8 cellular contexts compared by ENCODE assay signal in the genomic region with DNA sequence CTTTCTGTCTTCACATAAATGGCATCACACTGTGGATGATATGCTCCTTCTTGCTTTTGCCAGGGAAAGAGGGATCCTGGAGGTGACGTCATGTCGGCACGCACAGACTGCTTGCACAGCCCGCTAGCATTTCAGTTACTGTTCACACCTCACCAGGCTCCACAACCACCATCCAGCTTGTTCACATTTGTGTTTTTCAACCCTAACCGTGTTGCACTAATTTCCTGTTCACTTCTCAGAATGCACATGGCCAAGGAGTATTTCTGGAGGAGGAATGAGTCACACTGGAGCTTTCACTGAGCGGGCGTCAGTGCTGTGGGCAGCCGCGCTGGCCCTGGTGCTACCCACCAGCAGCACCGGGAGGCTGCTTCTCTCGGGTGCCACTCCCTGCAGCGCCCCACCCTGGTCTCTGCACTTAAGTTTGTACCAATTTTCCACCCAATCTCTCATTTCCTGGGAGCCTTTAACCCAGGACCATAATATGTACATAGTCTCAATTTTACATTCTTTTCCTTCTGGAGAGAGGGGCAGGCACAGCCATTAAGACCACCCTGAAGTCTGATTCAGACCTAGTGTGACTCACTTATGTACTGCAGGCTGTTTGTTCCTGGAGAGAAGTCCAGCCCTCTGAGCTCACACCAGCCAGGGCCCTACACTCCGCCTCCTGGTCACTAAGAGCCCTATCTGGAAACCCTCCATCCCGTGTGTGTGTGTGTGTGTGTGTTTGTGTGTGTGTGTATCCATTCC.
DNase-seq lines count a peak whose midpoint lies in the region; ATAC-seq, FAIRE-seq and TF ChIP-seq lines count a peak whose summit lies in the region.

No MANE protein-coding gene starts in this region.

- peak; percentile 76 for DNase-seq in GM06990 (ENCODE audit: extremely low read depth, insufficient read length)
- peak; percentile 75 for DNase-seq in activated naive CD8-positive, alpha-beta T cell treated with anti-CD3 and anti-CD28 coated beads, Interleukin-2, amount 50 U/mL, for 24 hours
- no peak for DNase-seq in keratinocyte (ENCODE audit: low read depth, low spot score)
- DNase-seq in stimulated activated CD4-positive, alpha-beta T cell treated with anti-CD3 and anti-CD28 coated beads, Interleukin-1b, Interleukin-23, amount 100 ng/mL, for 48 hours: peak; percentile 77
- DNase-seq in NCI-H446 (lab: John Stamatoyannopoulos, UW): no peak
- no peak for DNase-seq in NCI-H526 (lab: John Stamatoyannopoulos, UW)

- H3K9me2 ChIP-seq in SU-DHL-6 (replicated peaks; ENCODE audit: insufficient read depth, low read length): no peaks in the 10 kb centered on the region

- no peaks in the 10 kb centered on the region for H4K20me1 ChIP-seq in SU-DHL-6 (ENCODE audit: low read depth, low read length)
- H4K20me1 ChIP-seq in keratinocyte (ENCODE audit: control insufficient read depth, extremely low read depth, insufficient read depth, low read length): no peaks in the 10 kb centered on the region

- H3K9me3 ChIP-seq in SU-DHL-6 (ENCODE audit: insufficient read depth, low read length) (no peaks in the 10 kb centered on the region), keratinocyte (ENCODE audit: control insufficient read depth, low read depth, low read length) (peaks cover 3% of the 10 kb centered on the region)

- H3K9ac ChIP-seq in SU-DHL-6 (ENCODE audit: low read length): peak overlapping the region; percentile 30; the same call in 1 of the 2 replicates
- peak overlapping the region; percentile 62 for H3K9ac ChIP-seq in keratinocyte (ENCODE audit: control insufficient read depth, extremely low read depth, insufficient read depth, low read length)

- peak overlapping the region; percentile 93 for H3K27ac Mint-ChIP-seq in activated naive CD8-positive, alpha-beta T cell treated with anti-CD3 and anti-CD28 coated beads, Interleukin-2, amount 50 U/mL, for 24 hours

- H3K9me3 Mint-ChIP-seq in activated naive CD8-positive, alpha-beta T cell treated with anti-CD3 and anti-CD28 coated beads, Interleukin-2, amount 50 U/mL, for 24 hours: peaks cover 4% of the 10 kb centered on the region

- H3K27ac ChIP-seq in SU-DHL-6 (ENCODE audit: low read depth, low read length) (peak overlapping the region; percentile 97), keratinocyte (ENCODE audit: control insufficient read depth, insufficient read depth, low read length) (peak overlapping the region; percentile 95)

- peak; percentile 71 for FAIRE-seq in keratinocyte (lab: Jason Lieb, UNC)

- H3K79me2 ChIP-seq in SU-DHL-6 (ENCODE audit: insufficient read depth, low read length) (peaks cover 48% of the 10 kb centered on the region), keratinocyte (ENCODE audit: control insufficient read depth, insufficient read depth, low read length) (peaks cover 25% of the 10 kb centered on the region)

- no peaks in the 10 kb centered on the region for H3K27me3 Mint-ChIP-seq in activated naive CD8-positive, alpha-beta T cell treated with anti-CD3 and anti-CD28 coated beads, Interleukin-2, amount 50 U/mL, for 24 hours

- peaks cover 46% of the 10 kb centered on the region for H3K36me3 Mint-ChIP-seq in activated naive CD8-positive, alpha-beta T cell treated with anti-CD3 and anti-CD28 coated beads, Interleukin-2, amount 50 U/mL, for 24 hours (ENCODE audit: low read depth)

- H3K4me1 ChIP-seq in keratinocyte (ENCODE audit: control insufficient read depth, extremely low read depth, insufficient read depth, low read length): peaks cover 99% of the 10 kb centered on the region

- TF ChIP-seq CTCF in GM06990 (IDR thresholded peaks at IDR 0.05; ENCODE audit: insufficient read depth, low read length, poor library complexity, severe bottlenecking) (peak; percentile 46), SU-DHL-6 (IDR thresholded peaks at IDR 0.05; ENCODE audit: insufficient read depth, low read length, poor library complexity, severe bottlenecking) (peak; percentile 24), keratinocyte (optimal IDR thresholded peaks at IDR 0.05 in 1 of 3, IDR thresholded peaks at IDR 0.05 in 1 of 3, conservative IDR thresholded peaks at IDR 0.05 in 1 of 3; ENCODE audit: extremely low read depth in 1 of 3, insufficient read depth in 2 of 3, low read length in 3 of 3) (peak in 1 of 3 experiments; percentile 16)

- dilution Hi-C loops in keratinocyte (cut with MboI; ENCODE audit: extremely low pct_ligation_motif_present, low sequenced_read_pairs): no loop called here

- H3K36me3 ChIP-seq in GM06990 (ENCODE audit: control insufficient read depth, insufficient read depth, low read length) (peaks cover 5% of the 10 kb centered on the region), SU-DHL-6 (ENCODE audit: low read length) (peaks cover 6% of the 10 kb centered on the region; the same call in 1 of the 2 replicates), keratinocyte (ENCODE audit: control insufficient read depth in 2 of 2, extremely low read depth in 1 of 2, insufficient read depth in 2 of 2, low read length in 2 of 2) (peaks cover 9 to 19% of the 10 kb centered on the region in 2 experiments)

- H3F3A ChIP-seq in SU-DHL-6 (ENCODE audit: insufficient read depth): peaks cover 54% of the 10 kb centered on the region

- H3K9me1 ChIP-seq in keratinocyte (ENCODE audit: control insufficient read depth, extremely low read depth, insufficient read depth, low read length): peaks cover 5% of the 10 kb centered on the region

- peaks cover 100% of the 10 kb centered on the region for H3K4me1 Mint-ChIP-seq in activated naive CD8-positive, alpha-beta T cell treated with anti-CD3 and anti-CD28 coated beads, Interleukin-2, amount 50 U/mL, for 24 hours

- peak; percentile 36 for ATAC-seq in HG02973 (IDR thresholded peaks at IDR 0.05; ENCODE audit: unreplicated experiment)
- peak; percentile 67 for ATAC-seq in activated naive CD8-positive, alpha-beta T cell treated with anti-CD3 and anti-CD28 coated beads, Interleukin-2, amount 50 U/mL, for 24 hours

- H3K4me2 ChIP-seq in SU-DHL-6 (ENCODE audit: low read depth, low read length, poor library complexity, severe bottlenecking) (peak overlapping the region; percentile 45), keratinocyte (ENCODE audit: control insufficient read depth, extremely low read depth, insufficient read depth, low read depth, low read length) (peak overlapping the region; percentile 61)

- H2AFZ ChIP-seq in SU-DHL-6 (ENCODE audit: low read depth, low read length, severe bottlenecking) (no peak overlapping the region), keratinocyte (ENCODE audit: control insufficient read depth, low read length) (no peak overlapping the region)

- peak overlapping the region; percentile 49 for H3K4me3 Mint-ChIP-seq in activated naive CD8-positive, alpha-beta T cell treated with anti-CD3 and anti-CD28 coated beads, Interleukin-2, amount 50 U/mL, for 24 hours

- peak overlapping the region; percentile 24 for H3K4me3 ChIP-seq in GM06990 (replicated peaks; ENCODE audit: low read depth, low read length)
- H3K4me3 ChIP-seq in SU-DHL-6 (ENCODE audit: insufficient read depth, low read length, poor library complexity, severe bottlenecking): no peak overlapping the region
- H3K4me3 ChIP-seq in keratinocyte (ENCODE audit: control insufficient read depth in 2 of 3, extremely low read depth in 1 of 3, insufficient read depth in 2 of 3, low read depth in 1 of 3, low read length in 3 of 3): no peak overlapping the region

- H3K27me3 ChIP-seq in GM06990 (replicated peaks; ENCODE audit: control insufficient read depth, insufficient read depth, low read length): no peaks in the 10 kb centered on the region
- H3K27me3 ChIP-seq in SU-DHL-6 (ENCODE audit: low read length): no peaks in the 10 kb centered on the region
- no peaks in the 10 kb centered on the region for H3K27me3 ChIP-seq in keratinocyte (ENCODE audit: control insufficient read depth, extremely low read depth, insufficient read depth, low read length)

Comparison
In these comparisons a context has a peak if more than half of its experiments do, and no peak if none do; other contexts are left out.
1. DNase-seq: peak in GM06990 (single experiment), activated naive CD8-positive, alpha-beta T cell treated with anti-CD3 and anti-CD28 coated beads, Interleukin-2, amount 50 U/mL, for 24 hours (single experiment) and stimulated activated CD4-positive, alpha-beta T cell treated with anti-CD3 and anti-CD28 coated beads, Interleukin-1b, Interleukin-23, amount 100 ng/mL, for 48 hours (single experiment); none in keratinocyte (single experiment), NCI-H446 (0 of 2) and NCI-H526 (0 of 2).